ENCODE assay signal across 13 cellular contexts in the genomic region with DNA sequence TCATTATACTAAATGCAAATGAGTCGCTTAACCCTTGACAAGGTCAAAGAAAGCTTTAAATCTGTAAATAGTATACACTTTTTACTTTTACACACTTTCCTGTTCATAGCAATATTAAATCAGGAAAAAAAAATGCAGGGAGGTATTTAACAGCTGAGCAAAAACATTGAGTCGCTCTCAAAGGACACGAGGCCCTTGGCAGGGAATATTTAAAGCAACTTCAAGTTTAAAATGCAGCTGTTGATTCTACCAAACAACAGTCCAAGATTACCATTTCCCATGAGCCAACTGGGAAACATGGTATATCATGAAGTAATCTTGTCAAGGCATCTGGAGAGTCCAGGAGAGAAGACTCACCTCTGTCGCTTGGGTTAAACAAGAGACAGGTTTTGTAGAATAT.
DNase-seq lines count a peak whose midpoint lies in the region; ATAC-seq, FAIRE-seq and TF ChIP-seq lines count a peak whose summit lies in the region.
"Had no signal": no experiment of that assay in that cellular context is flagged by ENCODE, and none has a peak within 500 bp of the region (broad histone marks: within the 10 kb centered on the region; RNA-seq: fewer than 3 reads in every experiment).

No MANE protein-coding gene starts in this region.

- TF ChIP-seq POLR2A in A549 (IDR thresholded peaks at IDR 0.05; ENCODE audit: low read length) (no peak), HCT116 (IDR thresholded peaks at IDR 0.05; ENCODE audit: borderline replicate concordance, extremely low read depth, insufficient read depth, insufficient read length) (no peak), transverse colon (IDR thresholded peaks at IDR 0.05) (no peak)

- BruUV-seq in HCT116 (replicated peaks; lab: Mats Ljungman, UMichigan), result no TSS peak

- no peak overlapping the region for H2BK15ac ChIP-seq in mesenchymal stem cell (ENCODE audit: low read depth, poor library complexity, severe bottlenecking)

- no peak for ATAC-seq in A549
- ATAC-seq in HCT116, result no peak
- ATAC-seq in GM18870 (IDR thresholded peaks at IDR 0.05; ENCODE audit: unreplicated experiment), result no peak

- 66% methylated on average over 4 of the region's 4 CpGs for WGBS in A549 (ENCODE audit: missing lambda C conversion rate)
- 53% methylated on average over 3 of the region's 4 CpGs for WGBS in mesenchymal stem cell
- WGBS in small intestine, 3 donors, result 59 to 68% (median 68%) methylated on average over 4 of the region's 4 CpGs
- 43 to 57% methylated on average over 3 to 4 of the region's 4 CpGs for WGBS in transverse colon (ENCODE audit: low coverage in 1 of 2), 2 donors

- H2AFZ ChIP-seq in HCT116 (ENCODE audit: low read depth, low read length, poor library complexity, severe bottlenecking) (no peak overlapping the region), mesenchymal stem cell (ENCODE audit: low read depth, low read length) (no peak overlapping the region)

- no peak for TF ChIP-seq RAD21 in A549 (conservative IDR thresholded peaks at IDR 0.05 in 1 of 2, IDR thresholded peaks at IDR 0.05 in 1 of 2)
- TF ChIP-seq RAD21 in HCT116 (IDR thresholded peaks at IDR 0.05; ENCODE audit: low read depth), result no peak

- intact Hi-C loops in HCT116 (cut with micrococcal nuclease) (no loop called here), transverse colon (cut with DNase I; ENCODE audit: low total_unique reads) (no loop called here)

- in situ Hi-C loops in transverse colon (cut with MboI; ENCODE audit: low pct_ligation_motif_present in 1 of 4, low pct_unique_long_range_greater_than_20kb in 1 of 4, low sequenced_read_pairs in 3 of 4), result no loop called here

- H2AK5ac ChIP-seq in mesenchymal stem cell (ENCODE audit: low read length, severe bottlenecking), result no peak overlapping the region

- DNase-seq in A549 (ENCODE audit: low read depth in 1 of 2, low spot score in 1 of 2), result no peak
- no peak for DNase-seq in HCT116 (ENCODE audit: low read depth, low spot score)
- peak; percentile 20 to 75 for DNase-seq in cardiac fibroblast (ENCODE audit: low read depth in 2 of 2)
- DNase-seq in mesenchymal stem cell, result peak; percentile 40
- DNase-seq in small intestine, result no peak
- DNase-seq in T1000 (lab: John Stamatoyannopoulos, UW), result no peak
- DNase-seq in transverse colon, result no peak
- DNase-seq: BE2C, GDM1, naive B cell had no signal

- H3K4me1 ChIP-seq in A549, result peaks cover 61% of the 10 kb centered on the region
- H3K4me1 ChIP-seq in HCT116 (ENCODE audit: control insufficient read depth in 1 of 2, insufficient read depth in 2 of 2, low read length in 2 of 2), result peaks cover 24 to 58% of the 10 kb centered on the region in 2 experiments
- H3K4me1 ChIP-seq in mesenchymal stem cell (ENCODE audit: control insufficient read depth, insufficient read depth, low read depth, low read length), result peaks cover 24% of the 10 kb centered on the region
- peaks cover 0 to 3% of the 10 kb centered on the region in 2 donors for H3K4me1 ChIP-seq in small intestine (ENCODE audit: control insufficient read depth in 2 of 2, insufficient read depth in 1 of 2, low read depth in 1 of 2, low read length in 1 of 2)
- peaks cover 0 to 17% (median 9%) of the 10 kb centered on the region in 4 donors for H3K4me1 ChIP-seq in transverse colon
- H3K4me1 ChIP-seq: BE2C, breast epithelium had no signal

- H2BK5ac ChIP-seq in mesenchymal stem cell (ENCODE audit: low read depth, low read length, poor library complexity, severe bottlenecking), result no peak overlapping the region

- no peak overlapping the region for H3K18ac ChIP-seq in mesenchymal stem cell (ENCODE audit: low read depth in 1 of 2, low read length in 2 of 2)

- no peak overlapping the region for H3K4ac ChIP-seq in mesenchymal stem cell (ENCODE audit: low read depth in 1 of 2, low read length in 2 of 2)

- CTCF ChIA-PET in A549 (lab: Yijun Ruan, JAX) (interaction anchor here (1.1 to 3.1 kb wide), 6 partner anchors 9 to 76 kb away, joined by 3 to 12 read pairs (median 4); a partner anchor contains a TSS), HCT116 (lab: Charles Lee) (no interaction called here)

- no peaks in the 10 kb centered on the region for H4K20me1 ChIP-seq in HCT116 (ENCODE audit: insufficient read depth)

- H3K9ac ChIP-seq in HCT116 (ENCODE audit: low read length) (no peak overlapping the region), mesenchymal stem cell (ENCODE audit: low read length) (peak overlapping the region; percentile 37)

- H3K14ac ChIP-seq in mesenchymal stem cell (ENCODE audit: low read length in 2 of 2), result no peak overlapping the region

- no peak overlapping the region for H3K4me2 ChIP-seq in A549
- peak overlapping the region; percentile 46; the same call in 1 of the 2 replicates for H3K4me2 ChIP-seq in HCT116 (ENCODE audit: low read length)
- no peak overlapping the region for H3K4me2 ChIP-seq in mesenchymal stem cell (ENCODE audit: low read length, poor library complexity, severe bottlenecking)

- H3K27me3 ChIP-seq in HCT116 (ENCODE audit: insufficient read depth, low read length) (no peaks in the 10 kb centered on the region), mesenchymal stem cell (ENCODE audit: control insufficient read depth in 1 of 2, insufficient read depth in 1 of 2, low read length in 2 of 2) (no peaks in the 10 kb centered on the region), small intestine (ENCODE audit: control insufficient read depth in 2 of 2, insufficient read depth in 2 of 2, low read length in 2 of 2) (no peaks in the 10 kb centered on the region), transverse colon (no peaks in the 10 kb centered on the region)
- H3K27me3 ChIP-seq: BE2C, breast epithelium had no signal

- TF ChIP-seq CTCF in A549 (IDR thresholded peaks at IDR 0.05) (no peak), HCT116 (IDR thresholded peaks at IDR 0.05 in 2 of 3, conservative IDR thresholded peaks at IDR 0.05 in 1 of 3; ENCODE audit: borderline replicate concordance in 1 of 3, insufficient read depth in 1 of 3, low read depth in 2 of 3, low read length in 2 of 3) (no peak), cardiac fibroblast (IDR thresholded peaks at IDR 0.05; ENCODE audit: low read depth, low read length) (no peak), transverse colon (IDR thresholded peaks at IDR 0.05) (no peak)

- no peak overlapping the region for H4K8ac ChIP-seq in mesenchymal stem cell (ENCODE audit: low read length)

- POLR2A ChIA-PET in A549 (lab: Yijun Ruan, JAX) (no interaction called here), HCT116 (lab: Charles Lee) (no interaction called here)

- no peak overlapping the region for H2BK12ac ChIP-seq in mesenchymal stem cell (ENCODE audit: low read length in 2 of 2)

- H3K27ac ChIP-seq in A549, result peak overlapping the region; percentile 58 to 89; a peak in 5 of 6 replicates
- H3K27ac ChIP-seq in HCT116 (ENCODE audit: low read depth, low read length), result no peak overlapping the region
- H3K27ac ChIP-seq in mesenchymal stem cell (ENCODE audit: low read length, poor library complexity, severe bottlenecking), result peak overlapping the region; percentile 83
- H3K27ac ChIP-seq in small intestine (ENCODE audit: low read depth in 1 of 2, low read length in 1 of 2), result no peak overlapping the region
- H3K27ac ChIP-seq in transverse colon, result peak overlapping the region in 1 of 4 donors; percentile 55

- no peak overlapping the region for H3K23ac ChIP-seq in mesenchymal stem cell (ENCODE audit: low read length in 2 of 2)

- RAD21 ChIA-PET in HCT116 (lab: Charles Lee; ENCODE audit: low non-redundant PET in 1 of 2, low total read pairs in 2 of 2, uncharacterized antibody in 2 of 2, unreplicated experiment in 2 of 2), result no interaction called here

- H3K9me3 ChIP-seq in A549 (no peaks in the 10 kb centered on the region), HCT116 (ENCODE audit: control insufficient read depth in 1 of 2, insufficient read depth in 1 of 2, low read depth in 1 of 2, low read length in 2 of 2) (no peaks in the 10 kb centered on the region), mesenchymal stem cell (ENCODE audit: control insufficient read depth, low read length) (no peaks in the 10 kb centered on the region), small intestine (ENCODE audit: control insufficient read depth, low read depth) (no peaks in the 10 kb centered on the region), transverse colon (no peaks in the 10 kb centered on the region)
- H3K9me3 ChIP-seq: BE2C, breast epithelium had no signal

- no peaks in the 10 kb centered on the region for H3K9me2 ChIP-seq in HCT116 (ENCODE audit: insufficient read depth)

- H4K91ac ChIP-seq in mesenchymal stem cell (ENCODE audit: low read length), result no peak overlapping the region

- H3K4me3 ChIP-seq in A549, result no peak overlapping the region
- H3K4me3 ChIP-seq in HCT116 (replicated peaks in 1 of 2; ENCODE audit: low read depth in 1 of 2, low read length in 2 of 2), result no peak overlapping the region
- H3K4me3 ChIP-seq in cardiac fibroblast (replicated peaks in 1 of 2; ENCODE audit: low read depth in 2 of 2, low read length in 2 of 2), result no peak overlapping the region
- H3K4me3 ChIP-seq in mesenchymal stem cell (ENCODE audit: insufficient read depth in 1 of 2, low read depth in 1 of 2, low read length in 2 of 2), result peak overlapping the region in 1 of 2 experiments; percentile 39
- H3K4me3 ChIP-seq in small intestine (ENCODE audit: low read depth in 1 of 2, low read length in 2 of 2), result no peak overlapping the region
- H3K4me3 ChIP-seq in transverse colon, result no peak overlapping the region
- H3K4me3 ChIP-seq: breast epithelium had no signal

- H3K36me3 ChIP-seq in HCT116 (ENCODE audit: control insufficient read depth in 1 of 2, insufficient read depth in 2 of 2, low read length in 2 of 2) (peaks cover 27 to 45% of the 10 kb centered on the region in 2 experiments; a peak in 3 of 4 replicates), mesenchymal stem cell (ENCODE audit: control insufficient read depth in 1 of 2, insufficient read depth in 2 of 2, low read depth in 1 of 2, low read length in 2 of 2) (peaks cover 34 to 92% of the 10 kb centered on the region in 2 experiments), small intestine (ENCODE audit: control insufficient read depth in 2 of 2, insufficient read depth in 2 of 2, low read length in 2 of 2) (peaks cover 25 to 35% of the 10 kb centered on the region in 2 donors), transverse colon (peaks cover 0 to 74% (median 21%) of the 10 kb centered on the region in 4 donors)

- FAIRE-seq in A549 (lab: Jason Lieb, UNC), result no peak
- no peak for FAIRE-seq in small intestine (lab: Jason Lieb, UNC)
- FAIRE-seq: islet of Langerhans had no signal

- TF ChIP-seq EP300 in A549 (IDR thresholded peaks at IDR 0.05) (no peak), transverse colon (IDR thresholded peaks at IDR 0.05; ENCODE audit: low read depth) (no peak)

- no peaks in the 10 kb centered on the region for H3K79me1 ChIP-seq in mesenchymal stem cell (replicated peaks; ENCODE audit: low read length, poor library complexity, severe bottlenecking)

- no peaks in the 10 kb centered on the region; the same call in 1 of the 2 replicates for H3K79me2 ChIP-seq in HCT116 (ENCODE audit: insufficient read depth, low read length)

- no peak overlapping the region for H2BK120ac ChIP-seq in mesenchymal stem cell (ENCODE audit: low read depth, low read length)

TF ChIP-seq in A549, 52 proteins besides CTCF, POLR2A, EP300 and RAD21 (continues in another document):
- TF ChIP-seq GATA3 (IDR thresholded peaks at IDR 0.05; ENCODE audit: borderline replicate concordance), result no peak

TF ChIP-seq in HCT116, 20 proteins besides CTCF, POLR2A, EP300 and RAD21:
- TF ChIP-seq FOSL1 (IDR thresholded peaks at IDR 0.05; ENCODE audit: low read depth), result no peak
- TF ChIP-seq CEBPB (IDR thresholded peaks at IDR 0.05; ENCODE audit: low read depth), result no peak

Comparison
In these comparisons a context has a peak if more than half of its experiments do, and no peak if none do; other contexts are left out.
1. DNase-seq: peak in cardiac fibroblast (2 of 2) and mesenchymal stem cell (single experiment); none in A549 (0 of 2), HCT116 (single experiment), small intestine (single experiment), T1000 (single experiment) and transverse colon (single experiment).
2. H3K27ac ChIP-seq: peak in A549 (2 of 2) and mesenchymal stem cell (single experiment); none in HCT116 (single experiment) and small intestine (0 of 2).